Comparison of ENCODE assay signal across 1 cellular context in the genomic region with DNA sequence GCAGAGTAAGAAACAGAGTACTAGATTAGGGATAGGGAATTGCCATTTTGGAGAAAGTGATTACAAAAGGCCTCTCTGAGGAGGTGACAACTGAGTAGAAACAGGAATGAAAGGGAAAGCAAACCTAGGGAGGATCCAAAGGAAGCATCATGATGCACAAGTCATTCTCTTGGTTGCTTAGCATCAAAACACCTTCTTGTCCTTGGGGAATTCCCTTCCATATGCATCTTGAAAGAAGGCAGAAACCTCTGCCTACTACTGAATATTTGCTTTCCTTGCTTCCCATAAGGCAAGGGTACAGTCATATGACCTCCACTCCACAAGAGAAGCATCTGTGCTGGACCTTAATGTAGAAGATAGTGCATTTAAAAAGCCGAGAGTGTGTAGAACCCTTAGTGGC.
TF ChIP-seq lines count a peak whose summit lies in the region.

No MANE protein-coding gene starts in this region.

TF ChIP-seq in GM12878, 131 proteins besides CTCF, POLR2A, EP300 and RAD21:
- TF ChIP-seq, protein P1, sequence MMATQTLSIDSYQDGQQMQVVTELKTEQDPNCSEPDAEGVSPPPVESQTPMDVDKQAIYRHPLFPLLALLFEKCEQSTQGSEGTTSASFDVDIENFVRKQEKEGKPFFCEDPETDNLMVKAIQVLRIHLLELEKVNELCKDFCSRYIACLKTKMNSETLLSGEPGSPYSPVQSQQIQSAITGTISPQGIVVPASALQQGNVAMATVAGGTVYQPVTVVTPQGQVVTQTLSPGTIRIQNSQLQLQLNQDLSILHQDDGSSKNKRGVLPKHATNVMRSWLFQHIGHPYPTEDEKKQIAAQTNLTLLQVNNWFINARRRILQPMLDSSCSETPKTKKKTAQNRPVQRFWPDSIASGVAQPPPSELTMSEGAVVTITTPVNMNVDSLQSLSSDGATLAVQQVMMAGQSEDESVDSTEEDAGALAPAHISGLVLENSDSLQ (IDR thresholded peaks at IDR 0.05): 0 out of 2 replicates have a peak, but pooled peaks have one; percentile 29
- no peak for TF ChIP-seq JUNB (IDR thresholded peaks at IDR 0.05)
- no peak for TF ChIP-seq BHLHE40 (IDR thresholded peaks at IDR 0.05; ENCODE audit: borderline replicate concordance in 1 of 2, low read depth in 2 of 2, low read length in 1 of 2)
- 0 out of 2 replicates have a peak, but pooled peaks have one; percentile 35 for TF ChIP-seq EED (IDR thresholded peaks at IDR 0.05; ENCODE audit: low read depth)
- TF ChIP-seq, protein P2, sequence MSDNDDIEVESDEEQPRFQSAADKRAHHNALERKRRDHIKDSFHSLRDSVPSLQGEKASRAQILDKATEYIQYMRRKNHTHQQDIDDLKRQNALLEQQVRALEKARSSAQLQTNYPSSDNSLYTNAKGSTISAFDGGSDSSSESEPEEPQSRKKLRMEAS (IDR thresholded peaks at IDR 0.05; ENCODE audit: low read depth, low read length): no peak
